ENCODE assay signal across 1 cellular context in the genomic region with DNA sequence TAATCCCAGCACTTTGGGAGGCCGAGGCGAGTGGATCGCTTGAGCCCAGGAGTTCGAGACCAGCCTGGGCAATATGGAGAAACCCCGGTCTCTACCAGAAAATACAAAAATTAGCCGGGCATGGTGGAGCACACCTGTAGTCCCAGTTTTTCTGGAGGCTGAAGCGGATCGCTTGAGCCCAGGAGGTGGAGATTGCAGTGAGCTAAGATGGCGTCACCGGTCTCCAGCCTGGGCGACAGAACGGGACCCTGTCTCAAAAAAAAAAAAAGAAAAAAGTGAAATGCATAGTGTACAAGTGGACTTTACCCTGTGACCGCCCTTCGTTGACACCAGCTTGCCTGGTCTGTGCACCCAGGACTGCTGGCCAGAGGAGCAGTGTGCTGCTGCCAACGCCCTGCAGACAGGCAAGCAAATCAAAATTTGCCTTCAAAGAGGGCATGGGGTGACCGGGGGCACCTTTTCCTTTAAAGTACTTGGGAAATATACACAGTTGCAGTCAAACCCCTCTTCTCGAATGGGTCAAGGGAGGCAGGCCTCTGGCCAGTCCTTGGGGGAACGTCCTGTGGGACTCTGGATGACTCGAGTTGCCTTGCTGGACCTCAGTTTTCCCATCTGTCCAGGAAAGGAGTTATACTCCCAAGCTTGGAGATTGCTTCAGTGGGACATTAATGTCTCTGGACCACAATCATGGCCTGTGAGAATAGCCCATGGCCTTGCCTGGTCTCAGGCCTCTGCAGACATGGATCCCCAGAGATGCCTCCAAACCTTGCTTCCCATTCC.
A peak's percentile ranks its signal among the peaks of the same experiment; 100 is the strongest.
TF ChIP-seq lines count a peak whose summit lies in the region.

No MANE protein-coding gene starts in this region.

TF ChIP-seq in HepG2, 621 proteins besides CTCF, POLR2A, EP300 and RAD21 (continued from another document and continues in another):
- TF ChIP-seq ZNF646 (CRISPR knock-in tag; IDR thresholded peaks at IDR 0.05) (no peak), MED13 (CRISPR knock-in tag; IDR thresholded peaks at IDR 0.05) (no peak), ZNF275 (CRISPR knock-in tag; IDR thresholded peaks at IDR 0.05; ENCODE audit: borderline replicate concordance) (0 out of 2 replicates have a peak, but pooled peaks have one; percentile 38), HDAC2 (CRISPR knock-in tag; IDR thresholded peaks at IDR 0.05) (0 out of 2 replicates have a peak, but pooled peaks have one; percentile 45), LBX2 (CRISPR knock-in tag; IDR thresholded peaks at IDR 0.05; ENCODE audit: borderline replicate concordance) (no peak), NR1H2 (CRISPR knock-in tag; IDR thresholded peaks at IDR 0.05; ENCODE audit: borderline replicate concordance, low read depth) (no peak), JUND (CRISPR knock-in tag; IDR thresholded peaks at IDR 0.05) (no peak), HOXA5 (CRISPR knock-in tag; IDR thresholded peaks at IDR 0.05) (no peak), ZNF83 (CRISPR knock-in tag; IDR thresholded peaks at IDR 0.05; ENCODE audit: borderline replicate concordance) (no peak), ZC3H13 (CRISPR knock-in tag; IDR thresholded peaks at IDR 0.05) (0 out of 2 replicates have a peak, but pooled peaks have one; percentile 24), DNMT1 (CRISPR knock-in tag; IDR thresholded peaks at IDR 0.05) (no peak), KMT2A (CRISPR knock-in tag; IDR thresholded peaks at IDR 0.05) (no peak), SOX5 (CRISPR knock-in tag; IDR thresholded peaks at IDR 0.05; ENCODE audit: borderline replicate concordance) (no peak), ZNF264 (CRISPR knock-in tag; IDR thresholded peaks at IDR 0.05) (0 out of 2 replicates have a peak, but pooled peaks have one; percentile 25), FOSL1 (CRISPR knock-in tag; IDR thresholded peaks at IDR 0.05; ENCODE audit: borderline replicate concordance) (no peak), SMYD3 (CRISPR knock-in tag; IDR thresholded peaks at IDR 0.05) (peak; percentile 2; the same call in 1 of the 2 replicates), ZNF232 (CRISPR knock-in tag; IDR thresholded peaks at IDR 0.05; ENCODE audit: borderline replicate concordance) (peak; percentile 37; the same call in 1 of the 2 replicates), ATF7-NPFF (CRISPR knock-in tag; IDR thresholded peaks at IDR 0.05; ENCODE audit: low read depth) (no peak), HHEX (CRISPR knock-in tag; IDR thresholded peaks at IDR 0.05) (no peak), ATF2 (CRISPR knock-in tag; IDR thresholded peaks at IDR 0.05) (0 out of 2 replicates have a peak, but pooled peaks have one; percentile 56), MBD4 (IDR thresholded peaks at IDR 0.05; ENCODE audit: borderline replicate concordance, low read length) (no peak), ZNF615 (CRISPR knock-in tag; IDR thresholded peaks at IDR 0.05; ENCODE audit: borderline replicate concordance) (no peak), SOX6 (IDR thresholded peaks at IDR 0.05) (no peak), SOX6 (CRISPR knock-in tag; IDR thresholded peaks at IDR 0.05) (peak; percentile 57), MYC (CRISPR knock-in tag; IDR thresholded peaks at IDR 0.05; ENCODE audit: borderline replicate concordance) (0 out of 2 replicates have a peak, but pooled peaks have one; percentile 36), PAF1 (CRISPR knock-in tag; IDR thresholded peaks at IDR 0.05) (no peak), IRF1 (CRISPR knock-in tag; IDR thresholded peaks at IDR 0.05; ENCODE audit: low read depth) (no peak), CREB3 (CRISPR knock-in tag; IDR thresholded peaks at IDR 0.05) (no peak), KDM5B (CRISPR knock-in tag; IDR thresholded peaks at IDR 0.05; ENCODE audit: borderline replicate concordance) (0 out of 2 replicates have a peak, but pooled peaks have one; percentile 28), ZSCAN25 (CRISPR knock-in tag; IDR thresholded peaks at IDR 0.05) (no peak), NAIF1 (CRISPR knock-in tag; IDR thresholded peaks at IDR 0.05; ENCODE audit: borderline replicate concordance) (no peak), ZNF546 (CRISPR knock-in tag; conservative IDR thresholded peaks at IDR 0.05) (no peak), ZNF614 (CRISPR knock-in tag; IDR thresholded peaks at IDR 0.05; ENCODE audit: borderline replicate concordance) (no peak), ZNF557 (CRISPR knock-in tag; IDR thresholded peaks at IDR 0.05) (no peak), PRPF4 (IDR thresholded peaks at IDR 0.05; ENCODE audit: low read depth, low read length, poor library complexity, severe bottlenecking) (no peak), EEA1 (CRISPR knock-in tag; IDR thresholded peaks at IDR 0.05; ENCODE audit: borderline replicate concordance) (no peak), ZSCAN22 (CRISPR knock-in tag; IDR thresholded peaks at IDR 0.05) (no peak), NFIC (IDR thresholded peaks at IDR 0.05; ENCODE audit: low read length) (no peak)
- TF ChIP-seq, protein P1, sequence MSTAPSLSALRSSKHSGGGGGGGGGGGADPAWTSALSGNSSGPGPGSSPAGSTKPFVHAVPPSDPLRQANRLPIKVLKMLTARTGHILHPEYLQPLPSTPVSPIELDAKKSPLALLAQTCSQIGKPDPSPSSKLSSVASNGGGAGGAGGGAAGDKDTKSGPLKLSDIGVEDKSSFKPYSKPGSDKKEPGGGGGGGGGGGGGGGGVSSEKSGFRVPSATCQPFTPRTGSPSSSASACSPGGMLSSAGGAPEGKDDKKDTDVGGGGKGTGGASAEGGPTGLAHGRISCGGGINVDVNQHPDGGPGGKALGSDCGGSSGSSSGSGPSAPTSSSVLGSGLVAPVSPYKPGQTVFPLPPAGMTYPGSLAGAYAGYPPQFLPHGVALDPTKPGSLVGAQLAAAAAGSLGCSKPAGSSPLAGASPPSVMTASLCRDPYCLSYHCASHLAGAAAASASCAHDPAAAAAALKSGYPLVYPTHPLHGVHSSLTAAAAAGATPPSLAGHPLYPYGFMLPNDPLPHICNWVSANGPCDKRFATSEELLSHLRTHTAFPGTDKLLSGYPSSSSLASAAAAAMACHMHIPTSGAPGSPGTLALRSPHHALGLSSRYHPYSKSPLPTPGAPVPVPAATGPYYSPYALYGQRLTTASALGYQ (CRISPR knock-in tag; IDR thresholded peaks at IDR 0.05), result no peak
- TF ChIP-seq, protein P2, sequence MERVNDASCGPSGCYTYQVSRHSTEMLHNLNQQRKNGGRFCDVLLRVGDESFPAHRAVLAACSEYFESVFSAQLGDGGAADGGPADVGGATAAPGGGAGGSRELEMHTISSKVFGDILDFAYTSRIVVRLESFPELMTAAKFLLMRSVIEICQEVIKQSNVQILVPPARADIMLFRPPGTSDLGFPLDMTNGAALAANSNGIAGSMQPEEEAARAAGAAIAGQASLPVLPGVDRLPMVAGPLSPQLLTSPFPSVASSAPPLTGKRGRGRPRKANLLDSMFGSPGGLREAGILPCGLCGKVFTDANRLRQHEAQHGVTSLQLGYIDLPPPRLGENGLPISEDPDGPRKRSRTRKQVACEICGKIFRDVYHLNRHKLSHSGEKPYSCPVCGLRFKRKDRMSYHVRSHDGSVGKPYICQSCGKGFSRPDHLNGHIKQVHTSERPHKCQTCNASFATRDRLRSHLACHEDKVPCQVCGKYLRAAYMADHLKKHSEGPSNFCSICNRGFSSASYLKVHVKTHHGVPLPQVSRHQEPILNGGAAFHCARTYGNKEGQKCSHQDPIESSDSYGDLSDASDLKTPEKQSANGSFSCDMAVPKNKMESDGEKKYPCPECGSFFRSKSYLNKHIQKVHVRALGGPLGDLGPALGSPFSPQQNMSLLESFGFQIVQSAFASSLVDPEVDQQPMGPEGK (CRISPR knock-in tag; IDR thresholded peaks at IDR 0.05), result peak; percentile 34; the same call in 1 of the 2 replicates
- TF ChIP-seq, protein P3, sequence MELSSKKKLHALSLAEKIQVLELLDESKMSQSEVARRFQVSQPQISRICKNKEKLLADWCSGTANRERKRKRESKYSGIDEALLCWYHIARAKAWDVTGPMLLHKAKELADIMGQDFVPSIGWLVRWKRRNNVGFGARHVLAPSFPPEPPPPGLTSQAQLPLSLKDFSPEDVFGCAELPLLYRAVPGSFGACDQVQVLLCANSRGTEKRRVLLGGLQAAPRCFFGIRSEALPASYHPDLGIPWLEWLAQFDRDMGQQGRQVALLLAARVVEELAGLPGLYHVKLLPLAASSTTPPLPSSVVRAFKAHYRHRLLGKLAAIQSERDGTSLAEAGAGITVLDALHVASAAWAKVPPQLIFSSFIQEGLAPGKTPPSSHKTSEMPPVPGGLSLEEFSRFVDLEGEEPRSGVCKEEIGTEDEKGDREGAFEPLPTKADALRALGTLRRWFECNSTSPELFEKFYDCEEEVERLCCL (CRISPR knock-in tag; IDR thresholded peaks at IDR 0.05; ENCODE audit: borderline replicate concordance), result no peak
- TF ChIP-seq, protein P4, sequence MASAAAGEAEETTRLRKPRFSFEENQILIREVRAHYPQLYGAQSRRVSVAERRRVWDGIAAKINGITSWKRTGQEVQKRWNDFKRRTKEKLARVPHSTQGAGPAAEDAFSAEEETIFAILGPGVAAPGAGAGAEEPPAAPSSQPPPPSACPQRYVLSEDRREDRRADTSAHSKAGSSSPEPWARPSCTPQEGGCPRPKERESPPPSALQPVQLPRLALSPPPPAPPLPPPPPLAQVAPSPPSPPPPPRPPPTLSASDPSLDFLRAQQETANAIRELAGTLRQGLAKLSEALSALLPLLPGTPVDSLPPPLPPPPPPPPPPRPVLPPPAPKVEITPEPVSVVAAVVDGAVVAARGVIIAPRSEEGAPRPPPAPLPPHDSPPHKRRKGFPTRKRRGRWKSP (CRISPR knock-in tag; IDR thresholded peaks at IDR 0.05), result no peak
